In genomic region chr10:80459047-80459865, GRCh38 we compare ENCODE assay signal across 8 cellular contexts. TPM values are rescaled to one million over a fixed set of nuclear protein-coding genes. Genes with fewer than 3 reads are reported as not detected.
A peak's percentile ranks its signal among the peaks of the same experiment; 100 is the strongest.
DNase-seq lines count a peak whose midpoint lies in the region; ATAC-seq and TF ChIP-seq lines count a peak whose summit lies in the region.

No MANE protein-coding gene starts in this region.

- H3K79me2 ChIP-seq in OCI-LY1 (ENCODE audit: insufficient read depth, low read length): peaks cover 67% of the 10 kb centered on the region

- no peaks in the 10 kb centered on the region for H3K9me2 ChIP-seq in OCI-LY1 (ENCODE audit: low read depth, low read length)

- no peak overlapping the region for H2AFZ ChIP-seq in OCI-LY1 (ENCODE audit: low read length)

- no peaks in the 10 kb centered on the region for H3K27me3 Mint-ChIP-seq in activated T-helper 17 cell treated with anti-CD3 and anti-CD28 coated beads, Interleukin-2, amount 50 U/mL, for 72 hours

- peak overlapping the region; percentile 97 for H3K27ac ChIP-seq in OCI-LY1 (ENCODE audit: low read depth, low read length, poor library complexity, severe bottlenecking)
- peak overlapping the region; percentile 82 for H3K27ac ChIP-seq in foreskin keratinocyte

- H3K27ac Mint-ChIP-seq in activated T-helper 17 cell treated with anti-CD3 and anti-CD28 coated beads, Interleukin-2, amount 50 U/mL, for 72 hours: peak overlapping the region; percentile 89

- ATAC-seq in GM18511 (IDR thresholded peaks at IDR 0.05; ENCODE audit: unreplicated experiment): peak; percentile 44
- ATAC-seq in HG02943 (IDR thresholded peaks at IDR 0.05; ENCODE audit: low read depth, unreplicated experiment): peak; percentile 48
- peak; percentile 52 for ATAC-seq in activated T-helper 17 cell treated with anti-CD3 and anti-CD28 coated beads, Interleukin-2, amount 50 U/mL, for 72 hours (replicated peaks)
- ATAC-seq in foreskin keratinocyte: peak; percentile 26
- peak; percentile 75 for ATAC-seq in sciatic nerve
- no peak for ATAC-seq in left lobe of liver

- H3K4me1 ChIP-seq in OCI-LY1 (ENCODE audit: insufficient read depth, low read length, severe bottlenecking): peaks cover 86% of the 10 kb centered on the region
- peaks cover 41% of the 10 kb centered on the region for H3K4me1 ChIP-seq in foreskin keratinocyte

- no peaks in the 10 kb centered on the region for H4K20me1 ChIP-seq in OCI-LY1 (ENCODE audit: insufficient read depth, low read length)

- H3K4me3 Mint-ChIP-seq in activated T-helper 17 cell treated with anti-CD3 and anti-CD28 coated beads, Interleukin-2, amount 50 U/mL, for 72 hours: peak overlapping the region; percentile 91

- H3K9me3 Mint-ChIP-seq in activated T-helper 17 cell treated with anti-CD3 and anti-CD28 coated beads, Interleukin-2, amount 50 U/mL, for 72 hours: no peaks in the 10 kb centered on the region

- intact Hi-C loops in sciatic nerve (cut with DNase I): no loop called here

- peak overlapping the region; percentile 58 for H3K9ac ChIP-seq in OCI-LY1 (ENCODE audit: low read length)

- peaks cover 5% of the 10 kb centered on the region; the same call in 1 of the 2 replicates for H3F3A ChIP-seq in OCI-LY1 (ENCODE audit: insufficient read depth, low read length)

- H3K4me3 ChIP-seq in OCI-LY1 (ENCODE audit: low read depth, low read length, poor library complexity, severe bottlenecking): peak overlapping the region; percentile 30

- no peaks in the 10 kb centered on the region for H3K9me3 ChIP-seq in OCI-LY1 (ENCODE audit: low read length)

- no peaks in the 10 kb centered on the region for H3K36me3 ChIP-seq in OCI-LY1 (ENCODE audit: insufficient read depth, low read length)

- H3K4me1 Mint-ChIP-seq in activated T-helper 17 cell treated with anti-CD3 and anti-CD28 coated beads, Interleukin-2, amount 50 U/mL, for 72 hours: peaks cover 59% of the 10 kb centered on the region

- H3K36me3 Mint-ChIP-seq in activated T-helper 17 cell treated with anti-CD3 and anti-CD28 coated beads, Interleukin-2, amount 50 U/mL, for 72 hours (ENCODE audit: low read depth): peaks cover 68% of the 10 kb centered on the region

- TF ChIP-seq CTCF in OCI-LY1 (IDR thresholded peaks at IDR 0.05; ENCODE audit: low read length) (no peak; the same call in 1 of the 2 replicates), foreskin keratinocyte (conservative IDR thresholded peaks at IDR 0.05) (peak; percentile 29)

- H3K27me3 ChIP-seq in OCI-LY1 (ENCODE audit: insufficient read depth, low read length) (no peaks in the 10 kb centered on the region), foreskin keratinocyte (no peaks in the 10 kb centered on the region)

- peak overlapping the region; percentile 59 for H3K4me2 ChIP-seq in OCI-LY1 (ENCODE audit: low read length)

- DNase-seq in A172 (ENCODE audit: low spot score) (peak; percentile 92), foreskin keratinocyte (peak in 1 of 2 donors; percentile 63), sciatic nerve (ENCODE audit: low spot score) (peak; percentile 83), left lobe of liver (ENCODE audit: low spot score) (no peak)

RNA-seq across cellular contexts. Expression of gene TSPAN14, which starts 5.1 kb away (rescaled TPM):
- total RNA-seq in A172 (2014; rRNA removed; shearing (Covaris generic)): 35.0 and 38.4 TPM in 2 replicates
- 10 to 100 TPM; 61.9 to 64.5 TPM for total RNA-seq in activated T-helper 17 cell treated with anti-CD3 and anti-CD28 coated beads, Interleukin-2, amount 50 U/mL, for 72 hours
- total RNA-seq in foreskin keratinocyte (105 and 139 TPM in 2 replicates), sciatic nerve (103 TPM), left lobe of liver (31.3 TPM)
- polyA plus RNA-seq in foreskin keratinocyte: 76.4 and 110 TPM in 2 replicates

RNA-seq across cellular contexts. Expression of gene PRXL2A, which starts 50.9 kb away (rescaled TPM):
- 28.0 and 31.4 TPM in 2 replicates for total RNA-seq in A172 (2014; rRNA removed; shearing (Covaris generic))
- 1 to 10 TPM; 9.4 to 9.6 TPM for total RNA-seq in activated T-helper 17 cell treated with anti-CD3 and anti-CD28 coated beads, Interleukin-2, amount 50 U/mL, for 72 hours
- total RNA-seq in foreskin keratinocyte (39.8 and 53.7 TPM in 2 replicates), sciatic nerve (117 TPM), left lobe of liver (82.1 TPM)
- polyA plus RNA-seq in foreskin keratinocyte: 35.0 and 58.5 TPM in 2 replicates
